22 cellular contexts compared by ENCODE assay signal in the genomic region with DNA sequence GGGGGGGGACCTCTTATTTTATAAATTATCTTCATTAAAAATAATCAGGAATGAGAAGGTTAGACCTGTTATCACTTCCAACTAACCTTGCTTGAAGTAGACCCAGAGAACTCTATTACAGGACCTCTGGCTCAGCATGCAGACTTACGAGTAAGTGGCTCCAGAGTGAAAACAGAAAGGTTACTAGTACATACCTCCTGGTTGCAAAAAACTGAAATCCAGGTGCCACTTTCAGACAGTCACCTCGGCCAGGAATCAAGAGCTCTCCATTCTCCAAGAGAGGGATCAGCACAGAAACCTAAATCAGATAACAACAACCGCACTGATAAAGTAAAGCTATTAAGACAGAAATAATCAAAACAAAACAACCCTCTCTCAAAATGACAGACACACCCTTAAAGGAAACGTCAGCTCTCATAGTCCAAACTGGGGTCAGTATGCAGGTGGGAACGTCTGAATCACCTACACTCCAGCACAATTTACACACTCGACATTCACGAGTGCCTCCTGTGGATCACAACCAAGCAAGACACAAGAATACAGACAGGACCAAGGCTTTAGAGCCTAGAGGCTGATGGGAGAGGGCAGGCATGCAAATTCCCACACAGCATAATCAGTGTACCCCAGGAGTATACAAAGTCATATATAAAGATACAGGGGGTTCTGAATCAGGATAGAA. TPM values are rescaled to one million over a fixed set of nuclear protein-coding genes. Genes with fewer than 3 reads are reported as not detected.
DNase-seq lines count a peak whose midpoint lies in the region; ATAC-seq and TF ChIP-seq lines count a peak whose summit lies in the region.
"Had no signal": no experiment of that assay in that cellular context is flagged by ENCODE, and none has a peak within 500 bp of the region (broad histone marks: within the 10 kb centered on the region; RNA-seq: fewer than 3 reads in every experiment).

No MANE protein-coding gene starts in this region.

- no peak for TF ChIP-seq EP300 in stomach (IDR thresholded peaks at IDR 0.05)

- H3K9ac ChIP-seq in endodermal cell (ENCODE audit: extremely low read depth, low read length, poor library complexity, severe bottlenecking), result no peak overlapping the region

- H3K27ac ChIP-seq in endodermal cell (ENCODE audit: low read depth, low read length) (no peak overlapping the region), stomach (no peak overlapping the region)
- H3K27ac ChIP-seq: RWPE1 had no signal

- no peaks in the 10 kb centered on the region for H3K4me1 ChIP-seq in endodermal cell (ENCODE audit: control insufficient read depth, insufficient read depth, low read length)
- peaks cover 0 to 4% (median 0%) of the 10 kb centered on the region in 4 donors for H3K4me1 ChIP-seq in stomach

- H3K4me1 Mint-ChIP-seq in endodermal cell (no peaks in the 10 kb centered on the region), progenitor cell of endocrine pancreas (ENCODE audit: low read depth) (peaks cover 12% of the 10 kb centered on the region)

- H3K36me3 ChIP-seq in endodermal cell (ENCODE audit: control insufficient read depth, insufficient read depth, low read length), result peaks cover 90% of the 10 kb centered on the region
- H3K36me3 ChIP-seq in stomach, result peaks cover 40 to 100% (median 100%) of the 10 kb centered on the region in 4 donors

- H3K27me3 Mint-ChIP-seq in endodermal cell (ENCODE audit: insufficient read depth) (no peaks in the 10 kb centered on the region), progenitor cell of endocrine pancreas (no peaks in the 10 kb centered on the region)
- H3K27me3 Mint-ChIP-seq: IgD-negative memory B cell had no signal

- intact Hi-C loops in left ventricle myocardium superior (cut with micrococcal nuclease) (no loop called here), stomach (cut with DNase I; ENCODE audit: low total_unique reads) (no loop called here)

- WGBS in endodermal cell (ENCODE audit: insufficient coverage in 1 of 2, insufficient read length in 1 of 2), 2 experiments, result 87 to 92% methylated on average over 2 to 7 of the region's 7 CpGs
- 32 to 65% (median 51%) methylated on average over 7 of the region's 7 CpGs for WGBS in stomach, 5 donors

- TF ChIP-seq CTCF in endodermal cell (conservative IDR thresholded peaks at IDR 0.05) (no peak), progenitor cell of endocrine pancreas (IDR thresholded peaks at IDR 0.05; ENCODE audit: unreplicated experiment) (no peak), stomach (IDR thresholded peaks at IDR 0.05) (no peak)

- H3K36me3 Mint-ChIP-seq in activated naive CD4-positive, alpha-beta T cell treated with anti-CD3 and anti-CD28 coated beads, Interleukin-2, amount 50 U/mL, for 72 hours, result peaks cover 33 to 35% of the 10 kb centered on the region in 2 donors
- H3K36me3 Mint-ChIP-seq in endodermal cell (ENCODE audit: low read depth) (peaks cover 83% of the 10 kb centered on the region), progenitor cell of endocrine pancreas (ENCODE audit: insufficient read depth) (peaks cover 38% of the 10 kb centered on the region)

- no peak for DNase-seq in activated naive CD4-positive, alpha-beta T cell treated with anti-CD3 and anti-CD28 coated beads, Interleukin-2, amount 50 U/mL, for 72 hours (ENCODE audit: low spot score in 2 of 2)
- DNase-seq in activated naive CD4-positive, alpha-beta T cell (lab: John Stamatoyannopoulos, UW), result no peak
- no peak for DNase-seq in endodermal cell
- DNase-seq in progenitor cell of endocrine pancreas (ENCODE audit: low spot score, unreplicated experiment), result no peak
- no peak for DNase-seq in NCI-H2196 (lab: John Stamatoyannopoulos, UW; ENCODE audit: unreplicated experiment)
- no peak for DNase-seq in left ventricle myocardium superior
- DNase-seq in stomach, result no peak
- DNase-seq: 8988T, ACHN, Calu3, NCI-H1048, NCI-H1417, NCI-H1694, NCI-H2081, NCI-H226, NCI-H510A, NCI-H69, SHP77 had no signal

- no peak overlapping the region for H3K4me3 ChIP-seq in endodermal cell (ENCODE audit: low read length)
- H3K4me3 ChIP-seq in stomach, result no peak overlapping the region

- no peak for ATAC-seq in activated naive CD4-positive, alpha-beta T cell treated with anti-CD3 and anti-CD28 coated beads, Interleukin-2, amount 50 U/mL, for 72 hours
- ATAC-seq in left ventricle myocardium superior, result no peak
- ATAC-seq: HCT116, Panc1 had no signal

- no peak overlapping the region for H3K4me3 Mint-ChIP-seq in endodermal cell
- no peak overlapping the region for H3K4me3 Mint-ChIP-seq in progenitor cell of endocrine pancreas (ENCODE audit: low read depth)

- TF ChIP-seq POLR2A in stomach (IDR thresholded peaks at IDR 0.05), result no peak

- H3K9me3 Mint-ChIP-seq in activated naive CD4-positive, alpha-beta T cell treated with anti-CD3 and anti-CD28 coated beads, Interleukin-2, amount 50 U/mL, for 72 hours, result no peaks in the 10 kb centered on the region
- H3K9me3 Mint-ChIP-seq in endodermal cell (peaks cover 23% of the 10 kb centered on the region), progenitor cell of endocrine pancreas (ENCODE audit: low read depth) (peaks cover 7% of the 10 kb centered on the region)

- H3K27me3 ChIP-seq in endodermal cell (ENCODE audit: control insufficient read depth, insufficient read depth, low read length, poor library complexity, severe bottlenecking) (no peaks in the 10 kb centered on the region), stomach (no peaks in the 10 kb centered on the region)

- H3K27ac Mint-ChIP-seq in activated naive CD4-positive, alpha-beta T cell treated with anti-CD3 and anti-CD28 coated beads, Interleukin-2, amount 50 U/mL, for 72 hours, result peak overlapping the region; percentile 15 to 76
- H3K27ac Mint-ChIP-seq in endodermal cell (peak overlapping the region; percentile 29), progenitor cell of endocrine pancreas (peak overlapping the region; percentile 17)

- H3K9me3 ChIP-seq in endodermal cell (ENCODE audit: control insufficient read depth, low read length) (peaks cover 32% of the 10 kb centered on the region), stomach (peaks cover 0 to 10% (median 6%) of the 10 kb centered on the region in 4 donors)

RNA-seq across cellular contexts. Expression of a gene that starts 31.8 kb away (rescaled TPM):
- total RNA-seq in activated naive CD4-positive, alpha-beta T cell treated with anti-CD3 and anti-CD28 coated beads, Interleukin-2, amount 50 U/mL, for 72 hours, result 10 to 100 TPM; 57.5 to 76.8 TPM
- total RNA-seq in endodermal cell (100 to 1,000 TPM in 1 of 2 donors, 10 to 100 TPM in 1; 85.4 to 145 TPM), progenitor cell of endocrine pancreas (44.1 and 47.1 TPM in 2 replicates), left ventricle myocardium superior (23.9 TPM), stomach (10 to 100 TPM; 12.3 to 69.2 (median 28.3) TPM)
- 24.9 TPM for polyA plus RNA-seq in endodermal cell (2013, experiment 1 of 2)
- polyA plus RNA-seq in endodermal cell (2013, experiment 2 of 2), result 23.9 TPM
- 10 to 100 TPM in 1 of 3 donors, 1 to 10 TPM in 2; 5.5 to 19.5 (median 9.9) TPM for polyA plus RNA-seq in stomach

RNA-seq across cellular contexts. Expression of a gene that starts 41.9 kb away (rescaled TPM):
- 10 to 100 TPM; 33.7 to 37.5 TPM for total RNA-seq in activated naive CD4-positive, alpha-beta T cell treated with anti-CD3 and anti-CD28 coated beads, Interleukin-2, amount 50 U/mL, for 72 hours
- total RNA-seq in endodermal cell (10 to 100 TPM; 31.1 to 40.0 TPM), progenitor cell of endocrine pancreas (31.4 and 31.9 TPM in 2 replicates), left ventricle myocardium superior (14.4 TPM), stomach (10 to 100 TPM in 4 of 5 donors, 1 to 10 TPM in 1; 4.3 to 35.3 (median 20.2) TPM)
- 25.0 TPM for polyA plus RNA-seq in endodermal cell (2013, experiment 1 of 2)
- polyA plus RNA-seq in endodermal cell (2013, experiment 2 of 2), result 27.0 TPM
- polyA plus RNA-seq in stomach, result 1 to 10 TPM; 3.1 to 6.6 (median 4.9) TPM
